7 cellular contexts compared by ENCODE assay signal in the genomic region with DNA sequence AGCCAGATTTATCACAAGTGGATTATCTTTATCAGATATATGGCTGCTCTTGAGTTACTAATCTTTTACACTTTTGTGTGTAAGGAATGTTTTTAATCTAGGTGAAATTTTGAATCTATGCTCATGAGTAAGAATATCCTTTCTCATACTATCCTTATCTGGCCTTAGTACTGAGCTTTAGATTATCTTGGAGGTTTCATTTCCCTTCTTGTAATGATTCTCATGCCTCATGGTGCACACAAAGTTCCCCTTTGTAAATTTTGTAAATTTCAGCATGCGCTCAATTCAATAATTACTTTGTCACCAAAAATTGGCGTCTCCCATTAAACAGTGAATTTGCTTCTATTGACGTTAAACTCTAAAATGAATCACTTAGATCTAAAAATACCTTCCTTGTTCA.
DNase-seq lines count a peak whose midpoint lies in the region; ATAC-seq and TF ChIP-seq lines count a peak whose summit lies in the region.
"Not testable (repeated sequence)": the region's sequence is repeated elsewhere in the genome, so short reads cannot be mapped to it uniquely, and the experiment has no call there.

No MANE protein-coding gene starts in this region.

- DNase-seq in GM13976 (ENCODE audit: low spot score) (peak; percentile 3), Karpas-422 (peak; percentile 42), NAMALWA (ENCODE audit: low spot score) (peak; percentile 25), SIG-M5 treated with dmso at 0.1 percent for 504 hours (lab: John Stamatoyannopoulos, UW; ENCODE audit: unreplicated experiment) (peak; percentile 13), naive B cell (peak; percentile 3)

- H3K4me2 ChIP-seq in DOHH2 (ENCODE audit: low read length) = peak overlapping the region; percentile 33
- H3K4me2 ChIP-seq in Karpas-422 (ENCODE audit: low read depth, low read length, poor library complexity, severe bottlenecking) = not testable (repeated sequence)

- not testable (repeated sequence) for H3K9me2 ChIP-seq in DOHH2 (replicated peaks; ENCODE audit: control insufficient read depth, low read length); Karpas-422 (replicated peaks; ENCODE audit: insufficient read depth, low read length)

- peaks cover 35% of the 10 kb centered on the region for H3K4me1 ChIP-seq in DOHH2 (ENCODE audit: control insufficient read depth, low read length)
- H3K4me1 ChIP-seq in Karpas-422 (ENCODE audit: low read length) = not testable (repeated sequence)

- peak overlapping the region; percentile 3; the same call in 1 of the 2 replicates for H3K4me3 ChIP-seq in DOHH2 (ENCODE audit: low read length)
- H3K4me3 ChIP-seq in Karpas-422 (ENCODE audit: low read length) = not testable (repeated sequence)

- ATAC-seq in GM19351 (IDR thresholded peaks at IDR 0.05; ENCODE audit: unreplicated experiment) (peak; percentile 60), naive B cell (ENCODE audit: low read depth in 2 of 2) (peak in 1 of 2 donors; percentile 27)

- H3K27me3 ChIP-seq in DOHH2 (ENCODE audit: control insufficient read depth, low read length); Karpas-422 (ENCODE audit: low read length): not testable (repeated sequence)

- H3K9me3 Mint-ChIP-seq in naive B cell = not testable (repeated sequence)

- H3K36me3 ChIP-seq in DOHH2 (ENCODE audit: control insufficient read depth, low read length); Karpas-422 (ENCODE audit: insufficient read depth, low read length): not testable (repeated sequence)

- not testable (repeated sequence) for H3K9ac ChIP-seq in Karpas-422 (ENCODE audit: low read length)

- not testable (repeated sequence) for H2AFZ ChIP-seq in Karpas-422 (ENCODE audit: low read length)

- H3K27ac Mint-ChIP-seq in naive B cell = not testable (repeated sequence)

- H3F3A ChIP-seq in DOHH2 (ENCODE audit: control insufficient read depth, insufficient read depth) = not testable (repeated sequence)

- not testable (repeated sequence) for H3K79me2 ChIP-seq in DOHH2 (ENCODE audit: control insufficient read depth, low read length); Karpas-422 (ENCODE audit: low read length)

- H3K9me3 ChIP-seq in DOHH2 (ENCODE audit: control insufficient read depth, insufficient read depth, low read length); Karpas-422 (ENCODE audit: low read length): not testable (repeated sequence)

- not testable (repeated sequence) for TF ChIP-seq CTCF in DOHH2 (IDR thresholded peaks at IDR 0.05; ENCODE audit: low read depth, low read length, poor library complexity, severe bottlenecking); GM13976 (IDR thresholded peaks at IDR 0.05; ENCODE audit: borderline replicate concordance, control extremely low read depth, extremely low read depth, insufficient read depth, missing control alignments)

- H4K20me1 ChIP-seq in DOHH2 (ENCODE audit: control insufficient read depth, insufficient read depth, low read depth, low read length); Karpas-422 (ENCODE audit: insufficient read depth, low read depth, low read length): not testable (repeated sequence)

- in situ Hi-C loops in GM13976 (cut with MboI; ENCODE audit: low sequenced_read_pairs, unreplicated experiment) = not testable (repeated sequence)

- not testable (repeated sequence) for H3K4me3 Mint-ChIP-seq in naive B cell

- not testable (repeated sequence) for H3K27ac ChIP-seq in DOHH2 (ENCODE audit: low read depth, low read length); Karpas-422 (ENCODE audit: low read length)

- H3K27me3 Mint-ChIP-seq in naive B cell = not testable (repeated sequence)

- H3K4me1 Mint-ChIP-seq in naive B cell = peaks cover 8 to 12% (median 9%) of the 10 kb centered on the region in 3 donors

- H3K36me3 Mint-ChIP-seq in naive B cell = not testable (repeated sequence)
